ENCODE assay signal across 19 cellular contexts in the genomic region with DNA sequence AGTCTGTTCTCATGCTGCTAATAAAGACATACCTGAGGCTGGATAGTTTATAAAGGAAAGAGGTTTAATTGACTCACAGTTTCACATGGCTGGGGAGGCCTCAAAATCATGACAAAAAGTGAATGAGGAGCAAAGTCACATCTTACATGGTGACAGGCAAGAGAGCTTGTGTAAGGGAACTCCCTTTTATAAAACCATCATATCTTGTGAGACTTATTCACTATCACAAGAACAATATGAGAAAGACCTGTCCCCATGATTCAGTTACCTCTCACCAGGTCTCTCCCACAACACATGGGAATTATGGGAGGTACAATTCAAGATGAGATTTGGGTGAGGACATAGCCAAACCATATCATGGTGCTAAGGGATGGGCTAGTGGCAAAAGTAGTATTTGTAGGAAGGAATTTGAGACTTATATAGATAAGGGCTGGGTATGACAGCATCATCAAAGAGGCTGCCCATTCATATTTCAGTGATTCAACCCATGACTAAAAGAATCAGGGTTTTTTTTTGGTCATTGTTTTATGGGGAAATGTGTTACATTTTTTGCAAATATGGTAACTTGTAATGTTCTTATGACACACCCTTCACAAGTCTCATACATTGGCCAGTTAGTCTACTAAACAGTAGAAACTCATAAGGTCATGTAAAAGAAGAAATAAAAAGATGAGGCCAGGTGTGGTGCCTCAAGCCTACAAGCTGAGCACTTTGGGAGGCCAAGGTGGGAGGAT. TPM values are rescaled to one million over a fixed set of nuclear protein-coding genes. Genes with fewer than 3 reads are reported as not detected.
DNase-seq lines count a peak whose midpoint lies in the region; ATAC-seq and TF ChIP-seq lines count a peak whose summit lies in the region.
"Had no signal": no experiment of that assay in that cellular context is flagged by ENCODE, and none has a peak within 500 bp of the region (broad histone marks: within the 10 kb centered on the region; RNA-seq: fewer than 3 reads in every experiment).

No MANE protein-coding gene starts in this region.

- H3K79me2 ChIP-seq in mammary epithelial cell (ENCODE audit: insufficient read depth, low read length) = no peaks in the 10 kb centered on the region

- no peak overlapping the region for H3K4me3 Mint-ChIP-seq in activated CD4-positive, alpha-beta T cell treated with anti-CD3 and anti-CD28 coated beads for 36 hours
- no peak overlapping the region for H3K4me3 Mint-ChIP-seq in MCF 10A (ENCODE audit: unreplicated experiment)
- no peak overlapping the region for H3K4me3 Mint-ChIP-seq in activated T-helper 2 cell treated with anti-CD3 and anti-CD28 coated beads, Interferon-gamma antibody, Interleukin-2, Interleukin-4, amounts not matched to agents 10 μg/mL and 5 μg/mL and 100 μg/mL, durations not matched to agents 14 hours and 24 hours and 36 hours (ENCODE audit: low read depth)
- H3K4me3 Mint-ChIP-seq: CD4-positive, alpha-beta T cell had no signal

- ATAC-seq in activated CD4-positive, alpha-beta T cell treated with anti-CD3 and anti-CD28 coated beads for 36 hours = peak; percentile 60
- ATAC-seq in foreskin keratinocyte = peak; percentile 62
- no peak for ATAC-seq in HG03196 (IDR thresholded peaks at IDR 0.05; ENCODE audit: unreplicated experiment)
- ATAC-seq: A549 had no signal

- POLR2A ChIA-PET in activated CD4-positive, alpha-beta T cell treated with anti-CD3 and anti-CD28 coated beads for 36 hours (lab: Charles Lee) = no interaction called here
- POLR2A ChIA-PET in MCF 10A (lab: Yijun Ruan, JAX) = interaction anchor here (0.5 kb wide), 1 partner anchor 10 kb away, joined by 5 read pairs; no protein-coding TSS in a partner anchor

- no peak overlapping the region for H3K4me3 ChIP-seq in mammary epithelial cell (replicated peaks in 1 of 3; ENCODE audit: insufficient read depth in 1 of 3, low read depth in 2 of 3, low read length in 3 of 3)
- H3K4me3 ChIP-seq: A549, GM23248, HAP-1 had no signal

- TF ChIP-seq CTCF in mammary epithelial cell (conservative IDR thresholded peaks at IDR 0.05 in 1 of 2, IDR thresholded peaks at IDR 0.05 in 1 of 2; ENCODE audit: extremely low read depth in 1 of 2, insufficient read depth in 1 of 2, low read depth in 1 of 2, low read length in 2 of 2) = no peak
- no peak for TF ChIP-seq CTCF in MCF 10A (IDR thresholded peaks at IDR 0.05; ENCODE audit: unreplicated experiment)
- TF ChIP-seq CTCF in foreskin keratinocyte (conservative IDR thresholded peaks at IDR 0.05) = no peak

- no peak overlapping the region for H2AFZ ChIP-seq in mammary epithelial cell (ENCODE audit: low read depth, low read length)
- H2AFZ ChIP-seq: GM23248 had no signal

- no peaks in the 10 kb centered on the region for H3K36me3 ChIP-seq in mammary epithelial cell (ENCODE audit: insufficient read depth, low read length)
- H3K36me3 ChIP-seq: HAP-1 had no signal

- no peaks in the 10 kb centered on the region for H3K36me3 Mint-ChIP-seq in activated CD4-positive, alpha-beta T cell treated with anti-CD3 and anti-CD28 coated beads for 36 hours (ENCODE audit: low read depth)
- H3K36me3 Mint-ChIP-seq in MCF 10A (ENCODE audit: insufficient read depth, unreplicated experiment) = peaks cover 4% of the 10 kb centered on the region
- H3K36me3 Mint-ChIP-seq in activated T-helper 2 cell treated with anti-CD3 and anti-CD28 coated beads, Interferon-gamma antibody, Interleukin-2, Interleukin-4, amounts not matched to agents 10 μg/mL and 5 μg/mL and 100 μg/mL, durations not matched to agents 14 hours and 24 hours and 36 hours (ENCODE audit: low read depth) = no peaks in the 10 kb centered on the region

- in situ Hi-C loops in mammary epithelial cell (cut with MboI; ENCODE audit: low sequenced_read_pairs in 2 of 2) = no loop called here

- no peak overlapping the region for H3K9ac ChIP-seq in mammary epithelial cell (ENCODE audit: insufficient read depth, low read length)
- H3K9ac ChIP-seq: GM23248 had no signal

- H3K9me3 Mint-ChIP-seq in activated CD4-positive, alpha-beta T cell treated with anti-CD3 and anti-CD28 coated beads for 36 hours (ENCODE audit: low read depth) = no peaks in the 10 kb centered on the region
- no peaks in the 10 kb centered on the region for H3K9me3 Mint-ChIP-seq in MCF 10A (ENCODE audit: unreplicated experiment)
- no peaks in the 10 kb centered on the region for H3K9me3 Mint-ChIP-seq in activated T-helper 2 cell treated with anti-CD3 and anti-CD28 coated beads, Interferon-gamma antibody, Interleukin-2, Interleukin-4, amounts not matched to agents 10 μg/mL and 5 μg/mL and 100 μg/mL, durations not matched to agents 14 hours and 24 hours and 36 hours
- H3K9me3 Mint-ChIP-seq: CD4-positive, alpha-beta T cell had no signal

- H3K27ac ChIP-seq in mammary epithelial cell (ENCODE audit: insufficient read depth, low read depth, low read length) (no peak overlapping the region), foreskin keratinocyte (no peak overlapping the region)
- H3K27ac ChIP-seq: 22Rv1, A549, C4-2B, GM23248 had no signal

- no peaks in the 10 kb centered on the region for H3K27me3 Mint-ChIP-seq in activated CD4-positive, alpha-beta T cell treated with anti-CD3 and anti-CD28 coated beads for 36 hours
- H3K27me3 Mint-ChIP-seq in MCF 10A (ENCODE audit: insufficient read depth, unreplicated experiment) = peaks cover 49% of the 10 kb centered on the region
- H3K27me3 Mint-ChIP-seq in activated T-helper 2 cell treated with anti-CD3 and anti-CD28 coated beads, Interferon-gamma antibody, Interleukin-2, Interleukin-4, amounts not matched to agents 10 μg/mL and 5 μg/mL and 100 μg/mL, durations not matched to agents 14 hours and 24 hours and 36 hours (ENCODE audit: low read depth) = no peaks in the 10 kb centered on the region
- H3K27me3 Mint-ChIP-seq: CD4-positive, alpha-beta T cell had no signal

- no peak overlapping the region for H3K4me2 ChIP-seq in mammary epithelial cell (ENCODE audit: insufficient read depth, low read depth, low read length)
- H3K4me2 ChIP-seq: A549 had no signal

- BruUV-seq in mammary epithelial cell (replicated peaks; lab: Mats Ljungman, UMichigan) (no TSS peak), MCF 10A (replicated peaks; lab: Mats Ljungman, UMichigan) (no TSS peak)

- CTCF ChIA-PET in activated CD4-positive, alpha-beta T cell treated with anti-CD3 and anti-CD28 coated beads for 36 hours (lab: Charles Lee) = no interaction called here
- CTCF ChIA-PET in mammary epithelial cell (lab: Charles Lee; ENCODE audit: low non-redundant PET) (no interaction called here), MCF 10A (lab: Yijun Ruan, JAX) (no interaction called here)

- H3K4me1 ChIP-seq in mammary epithelial cell (ENCODE audit: insufficient read depth, low read length) (no peaks in the 10 kb centered on the region), foreskin keratinocyte (no peaks in the 10 kb centered on the region)
- H3K4me1 ChIP-seq: A549, Caco-2, HAP-1 had no signal

- H3K27me3 ChIP-seq in mammary epithelial cell (ENCODE audit: insufficient read depth, low read length) = peaks cover 3% of the 10 kb centered on the region
- H3K27me3 ChIP-seq in foreskin keratinocyte = no peaks in the 10 kb centered on the region

- intact Hi-C loops in activated CD4-positive, alpha-beta T cell treated with anti-CD3 and anti-CD28 coated beads for 36 hours (cut with DNase I, micrococcal nuclease) = no loop called here
- intact Hi-C loops in mammary epithelial cell (cut with micrococcal nuclease) = no loop called here
- intact Hi-C loops in MCF 10A (cut with micrococcal nuclease) = no loop called here
- intact Hi-C loops in activated T-helper 2 cell treated with anti-CD3 and anti-CD28 coated beads, Interferon-gamma antibody, Interleukin-2, Interleukin-4, amounts not matched to agents 10 μg/mL and 5 μg/mL and 100 μg/mL, durations not matched to agents 14 hours and 24 hours and 36 hours (cut with micrococcal nuclease) = no loop called here

- H3K4me1 Mint-ChIP-seq in activated CD4-positive, alpha-beta T cell treated with anti-CD3 and anti-CD28 coated beads for 36 hours = peaks cover 2% of the 10 kb centered on the region
- H3K4me1 Mint-ChIP-seq in MCF 10A (ENCODE audit: insufficient read depth, unreplicated experiment) = no peaks in the 10 kb centered on the region
- H3K4me1 Mint-ChIP-seq in activated T-helper 2 cell treated with anti-CD3 and anti-CD28 coated beads, Interferon-gamma antibody, Interleukin-2, Interleukin-4, amounts not matched to agents 10 μg/mL and 5 μg/mL and 100 μg/mL, durations not matched to agents 14 hours and 24 hours and 36 hours (ENCODE audit: low read depth) = no peaks in the 10 kb centered on the region

- no peaks in the 10 kb centered on the region for H4K20me1 ChIP-seq in mammary epithelial cell (ENCODE audit: insufficient read depth, low read length)

- dilution Hi-C loops in mammary epithelial cell (cut with HindIII; ENCODE audit: low sequenced_read_pairs) = no loop called here

- no peaks in the 10 kb centered on the region for H3K9me3 ChIP-seq in mammary epithelial cell (replicated peaks; ENCODE audit: insufficient read depth, low read length)
- H3K9me3 ChIP-seq: A549, Caco-2, HAP-1 had no signal

- no peak for DNase-seq in activated CD4-positive, alpha-beta T cell treated with anti-CD3 and anti-CD28 coated beads for 36 hours
- no peak for DNase-seq in activated CD4-positive, alpha-beta T cell treated with anti-CD3 and anti-CD28 coated beads, Interleukin-2, amount 50 U/mL, for 4 hours
- DNase-seq in mammary epithelial cell (peak; percentile 21), MCF 10A (ENCODE audit: unreplicated experiment) (no peak), foreskin keratinocyte (peak; percentile 21 to 52)
- no peak for DNase-seq in activated T-helper 2 cell treated with anti-CD3 and anti-CD28 coated beads, Interferon-gamma antibody, Interleukin-2, Interleukin-4, amounts not matched to agents 10 μg/mL and 5 μg/mL and 100 μg/mL, durations not matched to agents 14 hours and 24 hours and 36 hours (ENCODE audit: low spot score)
- DNase-seq: AML-193; Caco-2; CD4-positive, alpha-beta T cell; GDM1; GM23248 had no signal

- no peak overlapping the region for H3K27ac Mint-ChIP-seq in activated CD4-positive, alpha-beta T cell treated with anti-CD3 and anti-CD28 coated beads for 36 hours
- no peak overlapping the region for H3K27ac Mint-ChIP-seq in MCF 10A (ENCODE audit: low read depth, unreplicated experiment)
- no peak overlapping the region for H3K27ac Mint-ChIP-seq in activated T-helper 2 cell treated with anti-CD3 and anti-CD28 coated beads, Interferon-gamma antibody, Interleukin-2, Interleukin-4, amounts not matched to agents 10 μg/mL and 5 μg/mL and 100 μg/mL, durations not matched to agents 14 hours and 24 hours and 36 hours
- H3K27ac Mint-ChIP-seq: CD4-positive, alpha-beta T cell had no signal

RNA-seq across cellular contexts. Expression of a gene that starts 34.7 kb away (rescaled TPM):
- 1 to 10 TPM; 1.7 to 2.5 TPM for total RNA-seq in activated CD4-positive, alpha-beta T cell treated with anti-CD3 and anti-CD28 coated beads for 36 hours
- 1 to 10 TPM; 3.8 to 5.5 TPM for total RNA-seq in mammary epithelial cell
- polyA plus RNA-seq in mammary epithelial cell = 11.3 TPM
- polyA minus RNA-seq in mammary epithelial cell = not detected
- 4.8 and 7.3 TPM in 2 replicates for total RNA-seq in MCF 10A (2022)
- total RNA-seq in foreskin keratinocyte = 2.9 and 4.3 TPM in 2 replicates
- 1.6 and 2.0 TPM in 2 replicates for polyA plus RNA-seq in foreskin keratinocyte
- total RNA-seq in activated T-helper 2 cell treated with anti-CD3 and anti-CD28 coated beads, Interferon-gamma antibody, Interleukin-2, Interleukin-4, amounts not matched to agents 10 μg/mL and 5 μg/mL and 100 μg/mL, durations not matched to agents 14 hours and 24 hours and 36 hours = 1.3 and 1.4 TPM in 2 replicates
- total RNA-seq: GM23248, HT1080 had no signal
- polyA plus RNA-seq: BJ, GM23248 had no signal

RNA-seq across cellular contexts. Expression of a gene that starts 34.9 kb away (rescaled TPM):
- not detected for total RNA-seq in activated CD4-positive, alpha-beta T cell treated with anti-CD3 and anti-CD28 coated beads for 36 hours
- not detected for total RNA-seq in mammary epithelial cell
- polyA plus RNA-seq in mammary epithelial cell = not detected
- not detected for polyA minus RNA-seq in mammary epithelial cell
- total RNA-seq in MCF 10A (2022) = not detected in 2 replicates
- not detected in 2 replicates for total RNA-seq in foreskin keratinocyte
- not detected in 2 replicates for polyA plus RNA-seq in foreskin keratinocyte
- not detected in 2 replicates for total RNA-seq in activated T-helper 2 cell treated with anti-CD3 and anti-CD28 coated beads, Interferon-gamma antibody, Interleukin-2, Interleukin-4, amounts not matched to agents 10 μg/mL and 5 μg/mL and 100 μg/mL, durations not matched to agents 14 hours and 24 hours and 36 hours
- total RNA-seq: Caco-2; CD4-positive, alpha-beta T cell; GM23248; H4; HT1080 had no signal
- polyA plus RNA-seq: A549, BJ, GM23248 had no signal

RNA-seq across cellular contexts. Expression of a gene that starts 52.9 kb away (rescaled TPM):
- 10 to 100 TPM; 12.0 to 12.2 TPM for total RNA-seq in activated CD4-positive, alpha-beta T cell treated with anti-CD3 and anti-CD28 coated beads for 36 hours
- 10 to 100 TPM; 21.5 TPM for total RNA-seq in mammary epithelial cell
- 6.9 TPM for polyA plus RNA-seq in mammary epithelial cell
- polyA minus RNA-seq in mammary epithelial cell = 21.2 TPM
- 20.2 and 24.7 TPM in 2 replicates for total RNA-seq in MCF 10A (2022)
- total RNA-seq in foreskin keratinocyte = 16.0 and 16.5 TPM in 2 replicates
- 3.5 and 4.0 TPM in 2 replicates for polyA plus RNA-seq in foreskin keratinocyte
- total RNA-seq in activated T-helper 2 cell treated with anti-CD3 and anti-CD28 coated beads, Interferon-gamma antibody, Interleukin-2, Interleukin-4, amounts not matched to agents 10 μg/mL and 5 μg/mL and 100 μg/mL, durations not matched to agents 14 hours and 24 hours and 36 hours = 15.4 and 16.2 TPM in 2 replicates

Comparison
In these comparisons a context has a peak if more than half of its experiments do, and no peak if none do; other contexts are left out.
1. DNase-seq: peak in mammary epithelial cell (single experiment) and foreskin keratinocyte (2 of 2); none in activated CD4-positive, alpha-beta T cell treated with anti-CD3 and anti-CD28 coated beads for 36 hours (single experiment), activated CD4-positive, alpha-beta T cell treated with anti-CD3 and anti-CD28 coated beads, Interleukin-2, amount 50 U/mL, for 4 hours (0 of 2), MCF 10A (single experiment) and activated T-helper 2 cell treated with anti-CD3 and anti-CD28 coated beads, Interferon-gamma antibody, Interleukin-2, Interleukin-4, amounts not matched to agents 10 μg/mL and 5 μg/mL and 100 μg/mL, durations not matched to agents 14 hours and 24 hours and 36 hours (single experiment).